1 cellular context compared by ENCODE assay signal in genomic region chr4:73901031-73901430, GRCh38.
TF ChIP-seq lines count a peak whose summit lies in the region.

No MANE protein-coding gene starts in this region.

TF ChIP-seq in GM23338, 12 proteins besides CTCF, POLR2A, EP300 and RAD21 (continued from another document):
- TF ChIP-seq ETS1 (IDR thresholded peaks at IDR 0.05): no peak
- TF ChIP-seq ZNF331 (CRISPR knock-in tag; IDR thresholded peaks at IDR 0.05; ENCODE audit: low read depth): no peak
- TF ChIP-seq CREB1 (CRISPR knock-in tag; IDR thresholded peaks at IDR 0.05; ENCODE audit: low read depth): no peak
- TF ChIP-seq ZNF114 (CRISPR knock-in tag; IDR thresholded peaks at IDR 0.05): no peak
- TF ChIP-seq STAT1 (IDR thresholded peaks at IDR 0.05; ENCODE audit: unreplicated experiment): no peak
- no peak for TF ChIP-seq POLR2AphosphoS5 (IDR thresholded peaks at IDR 0.05; ENCODE audit: low read depth)
- TF ChIP-seq JUNB (IDR thresholded peaks at IDR 0.05; ENCODE audit: unreplicated experiment): no peak
- no peak for TF ChIP-seq REST (IDR thresholded peaks at IDR 0.05; ENCODE audit: unreplicated experiment)
- TF ChIP-seq EZH2 (IDR thresholded peaks at IDR 0.05; ENCODE audit: low read depth, unreplicated experiment): no peak
- TF ChIP-seq ZNF462 (CRISPR knock-in tag; IDR thresholded peaks at IDR 0.05): no peak
- no peak for TF ChIP-seq NANOG (IDR thresholded peaks at IDR 0.05; ENCODE audit: borderline replicate concordance)
